ENCODE assay signal across 21 cellular contexts in genomic region chr11:93858376-93858775, GRCh38. TPM values are rescaled to one million over a fixed set of nuclear protein-coding genes. Genes with fewer than 3 reads are reported as not detected.
A peak's percentile ranks its signal among the peaks of the same experiment; 100 is the strongest.
DNase-seq lines count a peak whose midpoint lies in the region; ATAC-seq, FAIRE-seq and TF ChIP-seq lines count a peak whose summit lies in the region.
"Had no signal": no experiment of that assay in that cellular context is flagged by ENCODE, and none has a peak within 500 bp of the region (broad histone marks: within the 10 kb centered on the region; RNA-seq: fewer than 3 reads in every experiment).

No MANE protein-coding gene starts in this region.

- intact Hi-C loops in HepG2 (cut with micrococcal nuclease; ENCODE audit: unreplicated experiment) (no loop called here), right lobe of liver (cut with DNase I) (no loop called here), K562 (cut with micrococcal nuclease) (no loop called here)

- H3K36me3 ChIP-seq in HepG2 (replicated peaks in 1 of 2; ENCODE audit: control insufficient read depth in 1 of 2, insufficient read depth in 2 of 2, low read length in 2 of 2) (no peaks in the 10 kb centered on the region), right lobe of liver (no peaks in the 10 kb centered on the region), K562 (ENCODE audit: control insufficient read depth, insufficient read depth, low read length) (no peaks in the 10 kb centered on the region), lung (ENCODE audit: control insufficient read depth in 2 of 2, insufficient read depth in 2 of 2, low read length in 2 of 2) (no peaks in the 10 kb centered on the region)
- H3K36me3 ChIP-seq: BE2C, HAP-1, Peyer's patch, SJCRH30 had no signal

- no peak for ATAC-seq in HepG2
- ATAC-seq in right lobe of liver: no peak
- ATAC-seq in K562: peak; percentile 32; the same call in 1 of the 3 replicates
- no peak for ATAC-seq in lung (ENCODE audit: insufficient read depth, low FRiP score)
- no peak for ATAC-seq in HG03196 (IDR thresholded peaks at IDR 0.05; ENCODE audit: unreplicated experiment)
- ATAC-seq: A549, GM12878 had no signal

- H3K79me2 ChIP-seq in HepG2 (ENCODE audit: insufficient read depth, low read length) (no peaks in the 10 kb centered on the region), K562 (ENCODE audit: control insufficient read depth, insufficient read depth, low read length) (no peaks in the 10 kb centered on the region)

- no peak for DNase-seq in HepG2 (ENCODE audit: low spot score)
- DNase-seq in right lobe of liver: no peak
- DNase-seq in K562 (ENCODE audit: extremely low read depth in 1 of 4, low spot score in 3 of 4): no peak
- peak; percentile 7 for DNase-seq in lung (ENCODE audit: low spot score)
- DNase-seq in mucosa of gallbladder (ENCODE audit: low spot score): no peak
- DNase-seq in activated CD8-positive, alpha-beta memory T cell treated with anti-CD3 and anti-CD28 coated beads, Interleukin-2, amount 50 U/mL, for 48 hours: no peak
- DNase-seq: BE2C, DMS79, Kasumi-1, NCI-H1694 treated with DMSO at 0.1 percent for 48 hours, NCI-H2081 treated with DMSO at 0.1 percent for 48 hours, NCI-H69, Peyer's patch, SJCRH30, T-helper 1 cell had no signal

- no peak overlapping the region for H3K27ac ChIP-seq in HepG2 (ENCODE audit: extremely low read length, insufficient read depth, low read length)
- no peak overlapping the region for H3K27ac ChIP-seq in right lobe of liver
- H3K27ac ChIP-seq in K562 (ENCODE audit: extremely low read depth, low read depth, low read length): no peak overlapping the region
- no peak overlapping the region for H3K27ac ChIP-seq in lung (ENCODE audit: low read depth in 1 of 2, low read length in 1 of 2)
- H3K27ac ChIP-seq: A549, Peyer's patch, SJCRH30 had no signal

- TF ChIP-seq POLR2A in HepG2 (IDR thresholded peaks at IDR 0.05; ENCODE audit: insufficient read depth in 1 of 2, low read depth in 2 of 2, low read length in 2 of 2) (no peak), right lobe of liver (IDR thresholded peaks at IDR 0.05) (no peak), K562 (conservative IDR thresholded peaks at IDR 0.05) (no peak)

- H2AFZ ChIP-seq in HepG2 (ENCODE audit: low read length) (no peak overlapping the region), K562 (ENCODE audit: low read depth, low read length) (no peak overlapping the region)

- H3K9ac ChIP-seq in HepG2 (ENCODE audit: insufficient read depth, low read depth, low read length) (no peak overlapping the region), K562 (ENCODE audit: insufficient read depth in 1 of 2, low read depth in 2 of 2, low read length in 2 of 2) (no peak overlapping the region)

- no peaks in the 10 kb centered on the region for H3K9me1 ChIP-seq in K562 (ENCODE audit: control insufficient read depth, insufficient read depth, low read length)

- CTCF ChIA-PET in HepG2 (lab: Yijun Ruan, JAX; ENCODE audit: low intra/inter-chr PET ratio, low total read pairs): no interaction called here
- CTCF ChIA-PET in K562 (lab: Yijun Ruan, JAX; ENCODE audit: low intra/inter-chr PET ratio): interaction anchor here (0.6 kb wide), 1 partner anchor 440 kb away, joined by 4 read pairs; no protein-coding TSS in a partner anchor

- BruUV-seq in HepG2 (replicated peaks; lab: Mats Ljungman, UMichigan) (no TSS peak), K562 (replicated peaks; lab: Mats Ljungman, UMichigan) (no TSS peak)

- H3K4me2 ChIP-seq in HepG2 (ENCODE audit: low read depth, low read length) (no peak overlapping the region), K562 (ENCODE audit: insufficient read depth, low read length) (no peak overlapping the region)
- H3K4me2 ChIP-seq: A549 had no signal

- H3K4me3 ChIP-seq in HepG2 (replicated peaks in 1 of 3; ENCODE audit: insufficient read depth in 1 of 3, low read depth in 2 of 3, low read length in 3 of 3): no peak overlapping the region
- H3K4me3 ChIP-seq in right lobe of liver: no peak overlapping the region
- no peak overlapping the region for H3K4me3 ChIP-seq in K562
- H3K4me3 ChIP-seq in lung: no peak overlapping the region
- H3K4me3 ChIP-seq: A549, GM12878, HAP-1, Peyer's patch, SJCRH30 had no signal

- WGBS in HepG2 (ENCODE audit: low lambda C conversion rate): 0% methylated on average over 3 of the region's 3 CpGs
- WGBS in right lobe of liver (ENCODE audit: insufficient coverage, low coverage, low lambda C conversion rate, missing lambda C conversion rate): 35% methylated on average over 3 of the region's 3 CpGs
- 0% methylated on average over 3 of the region's 3 CpGs for WGBS in K562 (ENCODE audit: insufficient coverage, low coverage, missing lambda C conversion rate)
- 38 to 50% methylated on average over 3 of the region's 3 CpGs for WGBS in lung, 2 donors

- no peaks in the 10 kb centered on the region for H3K27me3 ChIP-seq in HepG2 (ENCODE audit: control insufficient read depth in 1 of 2, insufficient read depth in 2 of 2, low read length in 2 of 2)
- H3K27me3 ChIP-seq in right lobe of liver: no peaks in the 10 kb centered on the region
- peaks cover 0 to 2% of the 10 kb centered on the region in 2 experiments; a peak in 1 of 5 replicates for H3K27me3 ChIP-seq in K562 (ENCODE audit: control insufficient read depth in 2 of 2, insufficient read depth in 2 of 2, low read length in 2 of 2)
- no peaks in the 10 kb centered on the region for H3K27me3 ChIP-seq in lung (ENCODE audit: control insufficient read depth, insufficient read depth)
- H3K27me3 ChIP-seq: BE2C, Peyer's patch, SJCRH30 had no signal

- in situ Hi-C loops in HepG2 (cut with HindIII; ENCODE audit: extremely low pct_ligation_motif_present, low pct_unique_long_range_greater_than_20kb): no loop called here
- in situ Hi-C loops in K562 (cut with MboI): no loop called here

- FAIRE-seq in HepG2 (lab: Jason Lieb, UNC) (no peak), K562 (lab: Jason Lieb, UNC) (no peak)
- FAIRE-seq: A549, GM12878 had no signal

- TF ChIP-seq EP300 in HepG2 (IDR thresholded peaks at IDR 0.05; ENCODE audit: low read depth in 2 of 2, low read length in 2 of 2) (no peak), HepG2 (CRISPR knock-in tag; IDR thresholded peaks at IDR 0.05; ENCODE audit: borderline replicate concordance) (no peak), K562 (IDR thresholded peaks at IDR 0.05; ENCODE audit: low read length) (no peak)

- H3K4me1 ChIP-seq in HepG2 (ENCODE audit: insufficient read depth, low read length): no peaks in the 10 kb centered on the region
- H3K4me1 ChIP-seq in right lobe of liver: no peaks in the 10 kb centered on the region
- peaks cover 0 to 5% of the 10 kb centered on the region in 2 experiments; a peak in 2 of 5 replicates for H3K4me1 ChIP-seq in K562 (replicated peaks in 1 of 2; ENCODE audit: control insufficient read depth in 2 of 2, insufficient read depth in 2 of 2, low read length in 2 of 2)
- no peaks in the 10 kb centered on the region for H3K4me1 ChIP-seq in lung (ENCODE audit: control insufficient read depth in 2 of 2, insufficient read depth in 2 of 2, low read length in 2 of 2)
- H3K4me1 ChIP-seq: A549, Peyer's patch, SJCRH30 had no signal

- no peak for TF ChIP-seq RAD21 in HepG2 (CRISPR knock-in tag; IDR thresholded peaks at IDR 0.05)
- no peak for TF ChIP-seq RAD21 in K562 (CRISPR knock-in tag; conservative IDR thresholded peaks at IDR 0.05 in 1 of 2, IDR thresholded peaks at IDR 0.05 in 1 of 2)

- H4K20me1 ChIP-seq in HepG2 (ENCODE audit: insufficient read depth, low read length): no peaks in the 10 kb centered on the region
- no peaks in the 10 kb centered on the region for H4K20me1 ChIP-seq in K562 (replicated peaks; ENCODE audit: control insufficient read depth, insufficient read depth, low read length)

- no peaks in the 10 kb centered on the region for H3K9me3 ChIP-seq in HepG2 (ENCODE audit: low read length)
- H3K9me3 ChIP-seq in right lobe of liver: no peaks in the 10 kb centered on the region
- no peaks in the 10 kb centered on the region for H3K9me3 ChIP-seq in K562 (replicated peaks; ENCODE audit: control insufficient read depth, insufficient read depth, low read depth, low read length)
- no peaks in the 10 kb centered on the region for H3K9me3 ChIP-seq in lung (ENCODE audit: control insufficient read depth in 2 of 2, insufficient read depth in 1 of 2, low read length in 1 of 2)
- H3K9me3 ChIP-seq: A549, BE2C, HAP-1, Peyer's patch, SJCRH30 had no signal

- TF ChIP-seq CTCF in HepG2 (CRISPR knock-in tag; IDR thresholded peaks at IDR 0.05): no peak
- no peak for TF ChIP-seq CTCF in right lobe of liver (IDR thresholded peaks at IDR 0.05)
- no peak for TF ChIP-seq CTCF in K562 (IDR thresholded peaks at IDR 0.05 in 2 of 3, conservative IDR thresholded peaks at IDR 0.05 in 1 of 3; ENCODE audit: insufficient read depth in 2 of 3, low read depth in 1 of 3, low read length in 3 of 3)
- no peak for TF ChIP-seq CTCF in lung (IDR thresholded peaks at IDR 0.05; ENCODE audit: control extremely low read depth, extremely low read depth)

- POLR2A ChIA-PET in HepG2 (lab: Yijun Ruan, JAX): no interaction called here
- POLR2A ChIA-PET in K562 (lab: Yijun Ruan, JAX): no interaction called here

RNA-seq across cellular contexts. Expression of gene VSTM5, which starts 8.0 kb away (rescaled TPM):
- total RNA-seq in HepG2 (2016; rRNA removed; fragmentation: Illumina TruSeq; extraction: Trizol): not detected in 2 replicates
- total RNA-seq in HepG2 (2016; cell fraction: cytosol; rRNA removed; fragmentation: Illumina TruSeq; extraction: Trizol; ENCODE audit: low read depth): not detected in 2 replicates
- total RNA-seq in HepG2 (2016; cell fraction: insoluble cytoplasmic fraction; rRNA removed; fragmentation: Illumina TruSeq; extraction: Trizol): not detected in 2 replicates
- total RNA-seq in HepG2 (2016; cell fraction: membrane; rRNA removed; fragmentation: Illumina TruSeq; extraction: Trizol): not detected in 2 replicates
- not detected in 2 replicates for total RNA-seq in HepG2 (2016; cell fraction: nucleus; rRNA removed; fragmentation: Illumina TruSeq; extraction: Trizol)
- 0.03 TPM in 1 of 2 replicates, not detected in the other for polyA plus RNA-seq in HepG2 (2011; rRNA removed)
- polyA plus RNA-seq in HepG2 (2011; cell fraction: cytosol; rRNA removed): 0.08 TPM in 1 of 2 replicates, not detected in the other
- polyA plus RNA-seq in HepG2 (2011; cell fraction: nucleus; rRNA removed): 0.05 TPM in 1 of 2 replicates, not detected in the other
- polyA plus RNA-seq in HepG2 (2012): 0.05 and 0.11 TPM in 2 replicates
- not detected in 2 replicates for polyA plus RNA-seq in HepG2 (2016; cell fraction: cytosol; fragmentation: Illumina TruSeq; extraction: Trizol; ENCODE audit: low read depth)
- polyA plus RNA-seq in HepG2 (2016; cell fraction: insoluble cytoplasmic fraction; fragmentation: Illumina TruSeq; extraction: Trizol; ENCODE audit: low read depth): not detected in 2 replicates
- polyA plus RNA-seq in HepG2 (2016; cell fraction: membrane; fragmentation: Illumina TruSeq; extraction: Trizol; ENCODE audit: low read depth): not detected in 2 replicates
- polyA plus RNA-seq in HepG2 (2016; cell fraction: nucleus; fragmentation: Illumina TruSeq; extraction: Trizol; ENCODE audit: insufficient read depth, low read depth): not detected in 2 replicates
- polyA minus RNA-seq in HepG2 (2011; rRNA and poly(A)+ RNA removed; ENCODE audit: low replicate concordance): not detected in 2 replicates
- not detected in 2 replicates for polyA minus RNA-seq in HepG2 (2011; cell fraction: cytosol; rRNA and poly(A)+ RNA removed)
- 0.26 and 0.99 TPM in 2 replicates for polyA minus RNA-seq in HepG2 (2011; cell fraction: nucleus; rRNA and poly(A)+ RNA removed)
- not detected for total RNA-seq in right lobe of liver
- not detected in 2 replicates for total RNA-seq in K562 (2011; cell fraction: chromatin; rRNA removed; ENCODE audit: low replicate concordance)
- total RNA-seq in K562 (2011; cell fraction: nucleolus; rRNA removed): not detected in 2 replicates
- total RNA-seq in K562 (2011; cell fraction: nucleoplasm; rRNA removed): not detected in 2 replicates
- total RNA-seq in K562 (2014; rRNA removed): not detected in 2 replicates
- total RNA-seq in K562 (2014; rRNA removed; fragmentation: Illumina TruSeq; extraction: Trizol): not detected in 2 replicates
- total RNA-seq in K562 (2015; rRNA removed; fragmentation: Illumina TruSeq; extraction: Trizol): not detected in 2 replicates
- total RNA-seq in K562 (2021): not detected in 2 replicates
- not detected in 2 replicates for polyA plus RNA-seq in K562 (2011; rRNA removed)
- not detected in 2 replicates for polyA plus RNA-seq in K562 (2011; cell fraction: cytosol; rRNA removed)
- polyA plus RNA-seq in K562 (2011; cell fraction: nucleus; rRNA removed): not detected in 2 replicates
- polyA plus RNA-seq in K562 (2012): 0.03 TPM in 1 of 2 replicates, not detected in the other
- not detected in 2 replicates for polyA plus RNA-seq in K562 (2014; fragmentation: Illumina TruSeq; extraction: Trizol)
- polyA plus RNA-seq in K562 (2014; fragmentation: Nextera tagmentation; extraction: Ambion mirVana): under 1 TPM in 1 of 2 experiments, not detected in 1; 0.01 TPM
- polyA plus RNA-seq in K562 (2014; rRNA removed): not detected in 2 replicates
- not detected in 2 replicates for polyA minus RNA-seq in K562 (2011; rRNA and poly(A)+ RNA removed)
- not detected in 2 replicates for polyA minus RNA-seq in K562 (2011; cell fraction: cytosol; rRNA and poly(A)+ RNA removed)
- not detected in 2 replicates for polyA minus RNA-seq in K562 (2011; cell fraction: nucleus; rRNA and poly(A)+ RNA removed)
- total RNA-seq in lung: under 1 TPM; 0.37 to 0.58 TPM
- polyA plus RNA-seq in lung: under 1 TPM; 0.08 to 0.13 TPM
- 1.8 TPM for total RNA-seq in mucosa of gallbladder
- total RNA-seq: GM12878, MCF 10A, NCI-H460, SJCRH30 had no signal
- polyA plus RNA-seq: GM12878 had no signal

Comparison
In these comparisons a context has a peak if more than half of its experiments do, and no peak if none do; other contexts are left out.
1. Of the 241 proteins assayed by ChIP-seq in both HepG2 and K562: peak only in HepG2: none; only in K562: USF2; in both: none; in neither: 238; mixed calls (peak in some experiments, not most) for 2.